ENCODE assay signal across 8 cellular contexts in genomic region chr11:112962854-112963367, GRCh38. TPM values are rescaled to one million over a fixed set of nuclear protein-coding genes. Genes with fewer than 3 reads are reported as not detected.
A peak's percentile ranks its signal among the peaks of the same experiment; 100 is the strongest.
DNase-seq lines count a peak whose midpoint lies in the region; ATAC-seq and TF ChIP-seq lines count a peak whose summit lies in the region.

No MANE protein-coding gene starts in this region.

- DNase-seq in C1 segment of cervical spinal cord (lab: John Stamatoyannopoulos, UW) (peak in 12 of 14 donors; percentile 43 to 86 (median 78)), MG63 (peak; percentile 80), SJSA1 (ENCODE audit: low read depth in 1 of 2, low spot score in 2 of 2) (peak; percentile 66 to 73), glomerular visceral epithelial cell (ENCODE audit: extremely low spot score) (peak; percentile 85), neural crest cell (ENCODE audit: low read depth, low spot score) (peak; percentile 67)
- no peak for DNase-seq in stimulated activated naive CD4-positive, alpha-beta T cell treated with Interleukin-2 at 50 U/mL for 16 hours (lab: John Stamatoyannopoulos, UW)
- no peak for DNase-seq in stimulated activated naive CD4-positive, alpha-beta T cell (lab: John Stamatoyannopoulos, UW)

- H3K27ac ChIP-seq in SJSA1, result peak overlapping the region; percentile 76

- H3K9me3 ChIP-seq in MG63 (no peaks in the 10 kb centered on the region), SJSA1 (replicated peaks) (no peaks in the 10 kb centered on the region)

- TF ChIP-seq CTCF in neural crest cell (conservative IDR thresholded peaks at IDR 0.05), result no peak

- H3K4me3 Mint-ChIP-seq in neural crest cell, result peak overlapping the region; percentile 100

- H3K4me1 ChIP-seq in SJSA1 (replicated peaks), result peaks cover 12% of the 10 kb centered on the region; the same call in 1 of the 2 replicates

- H3K4me1 Mint-ChIP-seq in neural crest cell, result peaks cover 22% of the 10 kb centered on the region

- H3K27me3 Mint-ChIP-seq in neural crest cell (ENCODE audit: low read depth), result peaks cover 16% of the 10 kb centered on the region

- no peak for ATAC-seq in GM18907 (IDR thresholded peaks at IDR 0.05; ENCODE audit: unreplicated experiment)

- H3K27me3 ChIP-seq in MG63, result no peaks in the 10 kb centered on the region
- H3K27me3 ChIP-seq in SJSA1 (replicated peaks), result no peaks in the 10 kb centered on the region

- H3K27ac Mint-ChIP-seq in neural crest cell (ENCODE audit: unreplicated experiment), result peak overlapping the region; percentile 90

- no peaks in the 10 kb centered on the region for H3K9me3 Mint-ChIP-seq in neural crest cell

- H3K36me3 ChIP-seq in MG63 (no peaks in the 10 kb centered on the region), SJSA1 (no peaks in the 10 kb centered on the region)

- H3K4me3 ChIP-seq in MG63 (peak overlapping the region; percentile 53), SJSA1 (peak overlapping the region; percentile 63)

- H3K36me3 Mint-ChIP-seq in neural crest cell (ENCODE audit: low read depth), result no peaks in the 10 kb centered on the region

RNA-seq across cellular contexts. Expression of gene NCAM1, which starts 1.7 kb away (rescaled TPM):
- 6.2 and 11.2 TPM in 2 replicates for total RNA-seq in MG63 (2014; rRNA removed; shearing (Covaris generic); ENCODE audit: low replicate concordance)
- total RNA-seq in SJSA1 (2014; rRNA removed; shearing (Covaris generic)), result 23.7 and 33.0 TPM in 2 replicates
- total RNA-seq in neural crest cell, result 76.7 and 85.2 TPM in 2 replicates

Comparison
In these comparisons a context has a peak if more than half of its experiments do, and no peak if none do; other contexts are left out.
1. DNase-seq: peak in C1 segment of cervical spinal cord (12 of 14), MG63 (single experiment), SJSA1 (2 of 2), glomerular visceral epithelial cell (single experiment) and neural crest cell (single experiment); none in stimulated activated naive CD4-positive, alpha-beta T cell treated with Interleukin-2 at 50 U/mL for 16 hours (single experiment) and stimulated activated naive CD4-positive, alpha-beta T cell (0 of 6).